ENCODE assay signal across 17 cellular contexts in genomic region chr5:10775646-10776045, GRCh38. TPM values are rescaled to one million over a fixed set of nuclear protein-coding genes. Genes with fewer than 3 reads are reported as not detected.
DNase-seq lines count a peak whose midpoint lies in the region; ATAC-seq and TF ChIP-seq lines count a peak whose summit lies in the region.
"Had no signal": no experiment of that assay in that cellular context is flagged by ENCODE, and none has a peak within 500 bp of the region (broad histone marks: within the 10 kb centered on the region; RNA-seq: fewer than 3 reads in every experiment).

No MANE protein-coding gene starts in this region.

- DNase-seq in SK-N-SH (no peak), WTC11 (ENCODE audit: low spot score) (no peak), right lobe of liver (no peak), RKO (ENCODE audit: low spot score) (no peak), HAP-1 (ENCODE audit: low spot score in 2 of 2) (no peak)
- no peak for DNase-seq in activated CD4-positive, alpha-beta T cell treated with anti-CD3 and anti-CD28 coated beads, Interleukin-2, amount 10 ng/mL, durations not matched to agents 7 days and 5 days
- DNase-seq: activated B cell treated with CpG ODN at 0.5 μM for 24 hours; kidney; NCI-H1092 treated with DMSO at 0.1 percent for 48 hours; NCI-H2227 treated with DMSO at 0.1 percent for 48 hours; stimulated activated naive B cell treated with anti-CD40 and anti-IgM and Interleukin-4, amounts not matched to agents 10 μg/mL and 1 μg/mL and 100 μg/mL, for 72 hours had no signal

- no peaks in the 10 kb centered on the region for H3K9me2 ChIP-seq in SK-N-SH

- intact Hi-C loops in right lobe of liver (cut with DNase I) = no loop called here

- H3K36me3 ChIP-seq in SK-N-SH (replicated peaks in 1 of 2; ENCODE audit: control insufficient read depth in 1 of 2, insufficient read depth in 2 of 2, low read length in 1 of 2) = no peaks in the 10 kb centered on the region
- H3K36me3 ChIP-seq in right lobe of liver = no peaks in the 10 kb centered on the region
- no peaks in the 10 kb centered on the region for H3K36me3 ChIP-seq in HAP-1 (replicated peaks)
- H3K36me3 ChIP-seq: gastroesophageal sphincter had no signal

- no peak overlapping the region for H3K27ac ChIP-seq in SK-N-SH (ENCODE audit: low read depth in 2 of 2, low read length in 1 of 2)
- H3K27ac ChIP-seq in right lobe of liver = no peak overlapping the region
- H3K27ac ChIP-seq: 22Rv1, gastroesophageal sphincter had no signal

- H3K4me1 Mint-ChIP-seq in WTC11 = no peaks in the 10 kb centered on the region
- H3K4me1 Mint-ChIP-seq in activated CD4-positive, alpha-beta T cell treated with anti-CD3 and anti-CD28 coated beads, Interleukin-2, amount 10 ng/mL, durations not matched to agents 7 days and 5 days = peaks cover 4% of the 10 kb centered on the region
- H3K4me1 Mint-ChIP-seq: activated B cell treated with CpG ODN at 0.5 μM for 24 hours; CD4-positive, CD25-positive, alpha-beta regulatory T cell; stimulated activated naive B cell treated with anti-CD40 and anti-IgM and Interleukin-4, amounts not matched to agents 10 μg/mL and 1 μg/mL and 100 μg/mL, for 72 hours had no signal

- CTCF ChIA-PET in SK-N-SH (lab: Yijun Ruan, JAX) (interaction anchor here (0.6 to 2.7 kb wide), 4 partner anchors 81 to 323 kb away, joined by 3 to 8 read pairs (median 5); no protein-coding TSS in a partner anchor), WTC11 (lab: Charles Lee) (interaction anchor here (0.6 to 1.4 kb wide), 19 partner anchors 9 to 86 kb away, joined by 3 to 9 read pairs (median 3); partner anchors contain the start of gene DAP)
- CTCF ChIA-PET in activated CD4-positive, alpha-beta T cell treated with anti-CD3 and anti-CD28 coated beads, Interleukin-2, amount 10 ng/mL, durations not matched to agents 7 days and 5 days (lab: Charles Lee) = no interaction called here

- H3K4me1 ChIP-seq in SK-N-SH (ENCODE audit: control insufficient read depth in 1 of 2, insufficient read depth in 2 of 2, low read depth in 1 of 2, low read length in 1 of 2) (no peaks in the 10 kb centered on the region), right lobe of liver (no peaks in the 10 kb centered on the region), HAP-1 (peaks cover 6% of the 10 kb centered on the region)
- H3K4me1 ChIP-seq: gastroesophageal sphincter had no signal

- H3K27ac Mint-ChIP-seq in WTC11 = no peak overlapping the region
- no peak overlapping the region for H3K27ac Mint-ChIP-seq in activated CD4-positive, alpha-beta T cell treated with anti-CD3 and anti-CD28 coated beads, Interleukin-2, amount 10 ng/mL, durations not matched to agents 7 days and 5 days
- H3K27ac Mint-ChIP-seq: activated B cell treated with CpG ODN at 0.5 μM for 24 hours; CD4-positive, CD25-positive, alpha-beta regulatory T cell; stimulated activated naive B cell treated with anti-CD40 and anti-IgM and Interleukin-4, amounts not matched to agents 10 μg/mL and 1 μg/mL and 100 μg/mL, for 72 hours had no signal

- H4K20me1 ChIP-seq in SK-N-SH (ENCODE audit: insufficient read depth) = no peaks in the 10 kb centered on the region

- H3K9ac ChIP-seq in SK-N-SH = no peak overlapping the region

- no peak for TF ChIP-seq POLR2A in right lobe of liver (IDR thresholded peaks at IDR 0.05)

- POLR2A ChIA-PET in SK-N-SH (lab: Yijun Ruan, JAX) (interaction anchor here (0.8 kb wide), 1 partner anchor 81 kb away, joined by 3 read pairs; no protein-coding TSS in a partner anchor), WTC11 (lab: Charles Lee) (no interaction called here)
- POLR2A ChIA-PET in activated CD4-positive, alpha-beta T cell treated with anti-CD3 and anti-CD28 coated beads, Interleukin-2, amount 10 ng/mL, durations not matched to agents 7 days and 5 days (lab: Charles Lee) = no interaction called here

- no peak overlapping the region for H3K4me3 Mint-ChIP-seq in WTC11
- no peak overlapping the region for H3K4me3 Mint-ChIP-seq in activated CD4-positive, alpha-beta T cell treated with anti-CD3 and anti-CD28 coated beads, Interleukin-2, amount 10 ng/mL, durations not matched to agents 7 days and 5 days
- H3K4me3 Mint-ChIP-seq: activated B cell treated with CpG ODN at 0.5 μM for 24 hours; CD4-positive, CD25-positive, alpha-beta regulatory T cell; stimulated activated naive B cell treated with anti-CD40 and anti-IgM and Interleukin-4, amounts not matched to agents 10 μg/mL and 1 μg/mL and 100 μg/mL, for 72 hours had no signal

- no peak for TF ChIP-seq EP300 in SK-N-SH (IDR thresholded peaks at IDR 0.05; ENCODE audit: borderline replicate concordance in 1 of 2, low read depth in 1 of 2, low read length in 1 of 2)

- H3K27me3 ChIP-seq in SK-N-SH (ENCODE audit: insufficient read depth) (no peaks in the 10 kb centered on the region), right lobe of liver (no peaks in the 10 kb centered on the region), HAP-1 (ENCODE audit: low read depth) (no peaks in the 10 kb centered on the region)

- H3K4me3 ChIP-seq in SK-N-SH (ENCODE audit: low read depth in 2 of 2, low read length in 1 of 2) (no peak overlapping the region), right lobe of liver (no peak overlapping the region), HAP-1 (no peak overlapping the region)
- H3K4me3 ChIP-seq: gastroesophageal sphincter had no signal

- ATAC-seq in SK-N-SH treated with all-trans-retinoic acid at 6 μM for 48 hours = peak; percentile 68
- peak; percentile 59 for ATAC-seq in HG02870 (IDR thresholded peaks at IDR 0.05; ENCODE audit: unreplicated experiment)
- ATAC-seq in WTC11 = peak; percentile 90
- peak in 3 of 4 donors; percentile 45 to 61 (median 49) for ATAC-seq in right lobe of liver
- ATAC-seq: activated naive CD4-positive, alpha-beta T cell treated with anti-CD3 and anti-CD28 coated beads, Interleukin-2, amount 50 U/mL, for 72 hours; gastroesophageal sphincter had no signal

- no peak overlapping the region for H3K4me2 ChIP-seq in SK-N-SH

- no peaks in the 10 kb centered on the region for H3F3A ChIP-seq in SK-N-SH (replicated peaks; ENCODE audit: insufficient read depth)

- in situ Hi-C loops in HAP-1 (cut with MboI; ENCODE audit: low sequenced_read_pairs) = no loop called here

- no peak overlapping the region for H2AFZ ChIP-seq in SK-N-SH (ENCODE audit: low read depth)

- H3K9me3 ChIP-seq in SK-N-SH (no peaks in the 10 kb centered on the region), right lobe of liver (no peaks in the 10 kb centered on the region), HAP-1 (no peaks in the 10 kb centered on the region)

- WGBS in SK-N-SH (ENCODE audit: low lambda C conversion rate) = 23% methylated on average over 4 of the region's 4 CpGs
- 70% methylated on average over 2 of the region's 4 CpGs for whole genome bisulfite sequencing in right lobe of liver (ENCODE audit: insufficient coverage, low coverage, low lambda C conversion rate, missing lambda C conversion rate)

- H3K79me2 ChIP-seq in SK-N-SH (ENCODE audit: insufficient read depth) = no peaks in the 10 kb centered on the region

- no peaks in the 10 kb centered on the region for H3K27me3 Mint-ChIP-seq in WTC11 (ENCODE audit: low read depth)
- peaks cover 7% of the 10 kb centered on the region for H3K27me3 Mint-ChIP-seq in activated CD4-positive, alpha-beta T cell treated with anti-CD3 and anti-CD28 coated beads, Interleukin-2, amount 10 ng/mL, durations not matched to agents 7 days and 5 days

- peaks cover 14% of the 10 kb centered on the region for H3K36me3 Mint-ChIP-seq in WTC11
- no peaks in the 10 kb centered on the region for H3K36me3 Mint-ChIP-seq in activated CD4-positive, alpha-beta T cell treated with anti-CD3 and anti-CD28 coated beads, Interleukin-2, amount 10 ng/mL, durations not matched to agents 7 days and 5 days (ENCODE audit: low read depth)
- H3K36me3 Mint-ChIP-seq: activated naive CD4-positive, alpha-beta T cell treated with anti-CD3 and anti-CD28 coated beads, Interleukin-2, amount 50 U/mL, for 72 hours; CD4-positive, CD25-positive, alpha-beta regulatory T cell had no signal

- no peak for TF ChIP-seq RAD21 in SK-N-SH (IDR thresholded peaks at IDR 0.05; ENCODE audit: low read length)

- TF ChIP-seq CTCF in SK-N-SH (IDR thresholded peaks at IDR 0.05) = no peak; the same call in 1 of the 2 replicates
- no peak for TF ChIP-seq CTCF in WTC11 (IDR thresholded peaks at IDR 0.05)
- peak in 2 of 4 donors; percentile 27 to 35 for TF ChIP-seq CTCF in right lobe of liver (IDR thresholded peaks at IDR 0.05)

- H3K9me3 Mint-ChIP-seq in WTC11 = peaks cover 24% of the 10 kb centered on the region
- peaks cover 3% of the 10 kb centered on the region for H3K9me3 Mint-ChIP-seq in activated CD4-positive, alpha-beta T cell treated with anti-CD3 and anti-CD28 coated beads, Interleukin-2, amount 10 ng/mL, durations not matched to agents 7 days and 5 days
- H3K9me3 Mint-ChIP-seq: activated naive CD4-positive, alpha-beta T cell treated with anti-CD3 and anti-CD28 coated beads, Interleukin-2, amount 50 U/mL, for 72 hours; CD4-positive, CD25-positive, alpha-beta regulatory T cell had no signal

TF ChIP-seq in SK-N-SH, 30 proteins besides CTCF, POLR2A, EP300 and RAD21:
- TF ChIP-seq ELF1 (IDR thresholded peaks at IDR 0.05) = no peak
- TF ChIP-seq MXI1 (IDR thresholded peaks at IDR 0.05; ENCODE audit: low read depth, low read length) = no peak

TF ChIP-seq in WTC11, 78 proteins besides CTCF, POLR2A, EP300 and RAD21 (continues in another document):
- TF ChIP-seq RORB (CRISPR knock-in tag; IDR thresholded peaks at IDR 0.05) (no peak), SMAD3 (CRISPR knock-in tag; IDR thresholded peaks at IDR 0.05; ENCODE audit: borderline replicate concordance) (no peak), ZNF317 (CRISPR knock-in tag; IDR thresholded peaks at IDR 0.05; ENCODE audit: borderline replicate concordance, low read depth) (no peak), MLX (CRISPR knock-in tag; IDR thresholded peaks at IDR 0.05) (no peak), IRF2 (CRISPR knock-in tag; IDR thresholded peaks at IDR 0.05; ENCODE audit: borderline replicate concordance, low read depth) (no peak)

RNA-seq across cellular contexts. Expression of gene DAP, which starts 14.6 kb away (rescaled TPM):
- polyA plus RNA-seq in SK-N-SH (2012; rRNA removed) = 60.3 and 78.2 TPM in 2 replicates
- 94.3 and 110 TPM in 2 replicates for polyA plus RNA-seq in SK-N-SH (2012; cell fraction: cytosol; rRNA removed)
- polyA plus RNA-seq in SK-N-SH (2012; cell fraction: nucleus; rRNA removed) = 49.0 and 49.4 TPM in 2 replicates
- 46.7 to 47.7 TPM (median 47.5 TPM) in 3 replicates for total RNA-seq in WTC11 (2021)
- 100 to 1,000 TPM in 4 of 6 experiments, 10 to 100 TPM in 2; 97.0 to 126 (median 104) TPM for total RNA-seq in right lobe of liver
- total RNA-seq in activated CD4-positive, alpha-beta T cell treated with anti-CD3 and anti-CD28 coated beads, Interleukin-2, amount 10 ng/mL, durations not matched to agents 7 days and 5 days = 10 to 100 TPM; 60.5 to 64.8 TPM
